1 cellular context compared by ENCODE assay signal in genomic region chr4:2954358-2955185, GRCh38.
A peak's percentile ranks its signal among the peaks of the same experiment; 100 is the strongest.
TF ChIP-seq lines count a peak whose summit lies in the region.

No MANE protein-coding gene starts in this region.

TF ChIP-seq in H1, 55 proteins besides CTCF, POLR2A, EP300 and RAD21 (continued from another document):
- TF ChIP-seq, protein P1, sequence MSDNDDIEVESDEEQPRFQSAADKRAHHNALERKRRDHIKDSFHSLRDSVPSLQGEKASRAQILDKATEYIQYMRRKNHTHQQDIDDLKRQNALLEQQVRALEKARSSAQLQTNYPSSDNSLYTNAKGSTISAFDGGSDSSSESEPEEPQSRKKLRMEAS (IDR thresholded peaks at IDR 0.05), result no peak
- TF ChIP-seq GABPA (IDR thresholded peaks at IDR 0.05; ENCODE audit: borderline replicate concordance, insufficient read depth, low read length) (no peak), POLR2AphosphoS5 (IDR thresholded peaks at IDR 0.05; ENCODE audit: low read depth, low read length) (peak; percentile 80; the same call in 1 of the 2 replicates), ZNF274 (IDR thresholded peaks at IDR 0.05; ENCODE audit: borderline replicate concordance, extremely low read depth, low read length) (no peak), PHF8 (conservative IDR thresholded peaks at IDR 0.05; ENCODE audit: low read depth, low read length) (no peak), SIN3A (conservative IDR thresholded peaks at IDR 0.05 in 1 of 2, IDR thresholded peaks at IDR 0.05 in 1 of 2; ENCODE audit: low read depth in 1 of 2, low read length in 2 of 2) (no peak), USF2 (IDR thresholded peaks at IDR 0.05; ENCODE audit: low read length) (no peak), SAP30 (IDR thresholded peaks at IDR 0.05; ENCODE audit: insufficient read depth, insufficient replicate concordance, low read length) (no peak), EZH2 (IDR thresholded peaks at IDR 0.05; ENCODE audit: low read depth, low read length, severe bottlenecking) (no peak), JUN (IDR thresholded peaks at IDR 0.05; ENCODE audit: low read depth, low read length) (no peak), NRF1 (IDR thresholded peaks at IDR 0.05; ENCODE audit: low read depth, low read length) (no peak), EGR1 (IDR thresholded peaks at IDR 0.05; ENCODE audit: borderline replicate concordance, low read depth, low read length) (no peak), SP1 (IDR thresholded peaks at IDR 0.05; ENCODE audit: low read depth, low read length) (no peak), SUZ12 (IDR thresholded peaks at IDR 0.05; ENCODE audit: low read length) (no peak), TAF7 (optimal IDR thresholded peaks at IDR 0.05; ENCODE audit: borderline replicate concordance, low read depth, low read length) (peak; percentile 64), SIX5 (IDR thresholded peaks at IDR 0.05; ENCODE audit: low read depth, low read length) (no peak), TBP (IDR thresholded peaks at IDR 0.05; ENCODE audit: low read depth, low read length) (no peak), ASH2L (IDR thresholded peaks at IDR 0.05; ENCODE audit: low read length) (no peak), NANOG (IDR thresholded peaks at IDR 0.05; ENCODE audit: insufficient read depth, low read depth, low read length, poor library complexity, severe bottlenecking) (no peak), POU5F1 (IDR thresholded peaks at IDR 0.05; ENCODE audit: low read depth, low read length) (no peak), RFX5 (IDR thresholded peaks at IDR 0.05; ENCODE audit: borderline replicate concordance, low read depth, low read length) (no peak), SP4 (IDR thresholded peaks at IDR 0.05; ENCODE audit: low read length) (no peak), CBX5 (IDR thresholded peaks at IDR 0.05; ENCODE audit: low read depth, low read length) (no peak), KDM1A (IDR thresholded peaks at IDR 0.05; ENCODE audit: borderline replicate concordance, low read length) (no peak), MAFK (IDR thresholded peaks at IDR 0.05; ENCODE audit: low read depth, low read length) (no peak), RXRA (IDR thresholded peaks at IDR 0.05; ENCODE audit: insufficient read depth, low read depth, low read length) (no peak), CREB1 (IDR thresholded peaks at IDR 0.05) (peak; percentile 61; the same call in 1 of the 2 replicates), TCF12 (IDR thresholded peaks at IDR 0.05; ENCODE audit: low read depth, low read length) (peak; percentile 67; the same call in 1 of the 2 replicates), RBBP5 (IDR thresholded peaks at IDR 0.05; ENCODE audit: borderline replicate concordance, low read depth, low read length) (no peak), KDM5A (IDR thresholded peaks at IDR 0.05; ENCODE audit: low read length) (no peak), HDAC2 (IDR thresholded peaks at IDR 0.05; ENCODE audit: borderline replicate concordance in 1 of 2, low read depth in 2 of 2, low read length in 2 of 2) (no peak), SP2 (IDR thresholded peaks at IDR 0.05; ENCODE audit: low read length) (no peak), CTBP2 (IDR thresholded peaks at IDR 0.05; ENCODE audit: borderline replicate concordance, insufficient read depth, insufficient read length, low read length) (peak; percentile 79), CHD2 (IDR thresholded peaks at IDR 0.05; ENCODE audit: low read length) (no peak), HDAC6 (IDR thresholded peaks at IDR 0.05; ENCODE audit: low read depth, low read length) (no peak), FOSL1 (IDR thresholded peaks at IDR 0.05; ENCODE audit: insufficient read depth, low read depth, low read length) (no peak), ATF2 (IDR thresholded peaks at IDR 0.05; ENCODE audit: low read length) (no peak), CHD1 (IDR thresholded peaks at IDR 0.05; ENCODE audit: low read depth, low read length) (no peak), E2F6 (IDR thresholded peaks at IDR 0.05) (no peak), TAF1 (IDR thresholded peaks at IDR 0.05; ENCODE audit: low read depth, low read length) (no peak), BRCA1 (IDR thresholded peaks at IDR 0.05; ENCODE audit: low read depth, low read length) (no peak), KDM4A (IDR thresholded peaks at IDR 0.05; ENCODE audit: low read depth, low read length, severe bottlenecking) (no peak), BACH1 (IDR thresholded peaks at IDR 0.05; ENCODE audit: low read length) (no peak), RNF2 (IDR thresholded peaks at IDR 0.05; ENCODE audit: borderline replicate concordance, low read depth, low read length, missing control alignments, poor library complexity, severe bottlenecking) (no peak), SRF (IDR thresholded peaks at IDR 0.05; ENCODE audit: low read depth, low read length) (peak; percentile 60; the same call in 1 of the 2 replicates), CBX8 (IDR thresholded peaks at IDR 0.05; ENCODE audit: borderline replicate concordance, low read depth, low read length) (no peak), CEBPB (IDR thresholded peaks at IDR 0.05; ENCODE audit: low read depth, low read length) (0 out of 2 replicates have a peak, but pooled peaks have one; percentile 38), YY1 (IDR thresholded peaks at IDR 0.05; ENCODE audit: low read depth, low read length) (no peak)
- TF ChIP-seq, protein P2, sequence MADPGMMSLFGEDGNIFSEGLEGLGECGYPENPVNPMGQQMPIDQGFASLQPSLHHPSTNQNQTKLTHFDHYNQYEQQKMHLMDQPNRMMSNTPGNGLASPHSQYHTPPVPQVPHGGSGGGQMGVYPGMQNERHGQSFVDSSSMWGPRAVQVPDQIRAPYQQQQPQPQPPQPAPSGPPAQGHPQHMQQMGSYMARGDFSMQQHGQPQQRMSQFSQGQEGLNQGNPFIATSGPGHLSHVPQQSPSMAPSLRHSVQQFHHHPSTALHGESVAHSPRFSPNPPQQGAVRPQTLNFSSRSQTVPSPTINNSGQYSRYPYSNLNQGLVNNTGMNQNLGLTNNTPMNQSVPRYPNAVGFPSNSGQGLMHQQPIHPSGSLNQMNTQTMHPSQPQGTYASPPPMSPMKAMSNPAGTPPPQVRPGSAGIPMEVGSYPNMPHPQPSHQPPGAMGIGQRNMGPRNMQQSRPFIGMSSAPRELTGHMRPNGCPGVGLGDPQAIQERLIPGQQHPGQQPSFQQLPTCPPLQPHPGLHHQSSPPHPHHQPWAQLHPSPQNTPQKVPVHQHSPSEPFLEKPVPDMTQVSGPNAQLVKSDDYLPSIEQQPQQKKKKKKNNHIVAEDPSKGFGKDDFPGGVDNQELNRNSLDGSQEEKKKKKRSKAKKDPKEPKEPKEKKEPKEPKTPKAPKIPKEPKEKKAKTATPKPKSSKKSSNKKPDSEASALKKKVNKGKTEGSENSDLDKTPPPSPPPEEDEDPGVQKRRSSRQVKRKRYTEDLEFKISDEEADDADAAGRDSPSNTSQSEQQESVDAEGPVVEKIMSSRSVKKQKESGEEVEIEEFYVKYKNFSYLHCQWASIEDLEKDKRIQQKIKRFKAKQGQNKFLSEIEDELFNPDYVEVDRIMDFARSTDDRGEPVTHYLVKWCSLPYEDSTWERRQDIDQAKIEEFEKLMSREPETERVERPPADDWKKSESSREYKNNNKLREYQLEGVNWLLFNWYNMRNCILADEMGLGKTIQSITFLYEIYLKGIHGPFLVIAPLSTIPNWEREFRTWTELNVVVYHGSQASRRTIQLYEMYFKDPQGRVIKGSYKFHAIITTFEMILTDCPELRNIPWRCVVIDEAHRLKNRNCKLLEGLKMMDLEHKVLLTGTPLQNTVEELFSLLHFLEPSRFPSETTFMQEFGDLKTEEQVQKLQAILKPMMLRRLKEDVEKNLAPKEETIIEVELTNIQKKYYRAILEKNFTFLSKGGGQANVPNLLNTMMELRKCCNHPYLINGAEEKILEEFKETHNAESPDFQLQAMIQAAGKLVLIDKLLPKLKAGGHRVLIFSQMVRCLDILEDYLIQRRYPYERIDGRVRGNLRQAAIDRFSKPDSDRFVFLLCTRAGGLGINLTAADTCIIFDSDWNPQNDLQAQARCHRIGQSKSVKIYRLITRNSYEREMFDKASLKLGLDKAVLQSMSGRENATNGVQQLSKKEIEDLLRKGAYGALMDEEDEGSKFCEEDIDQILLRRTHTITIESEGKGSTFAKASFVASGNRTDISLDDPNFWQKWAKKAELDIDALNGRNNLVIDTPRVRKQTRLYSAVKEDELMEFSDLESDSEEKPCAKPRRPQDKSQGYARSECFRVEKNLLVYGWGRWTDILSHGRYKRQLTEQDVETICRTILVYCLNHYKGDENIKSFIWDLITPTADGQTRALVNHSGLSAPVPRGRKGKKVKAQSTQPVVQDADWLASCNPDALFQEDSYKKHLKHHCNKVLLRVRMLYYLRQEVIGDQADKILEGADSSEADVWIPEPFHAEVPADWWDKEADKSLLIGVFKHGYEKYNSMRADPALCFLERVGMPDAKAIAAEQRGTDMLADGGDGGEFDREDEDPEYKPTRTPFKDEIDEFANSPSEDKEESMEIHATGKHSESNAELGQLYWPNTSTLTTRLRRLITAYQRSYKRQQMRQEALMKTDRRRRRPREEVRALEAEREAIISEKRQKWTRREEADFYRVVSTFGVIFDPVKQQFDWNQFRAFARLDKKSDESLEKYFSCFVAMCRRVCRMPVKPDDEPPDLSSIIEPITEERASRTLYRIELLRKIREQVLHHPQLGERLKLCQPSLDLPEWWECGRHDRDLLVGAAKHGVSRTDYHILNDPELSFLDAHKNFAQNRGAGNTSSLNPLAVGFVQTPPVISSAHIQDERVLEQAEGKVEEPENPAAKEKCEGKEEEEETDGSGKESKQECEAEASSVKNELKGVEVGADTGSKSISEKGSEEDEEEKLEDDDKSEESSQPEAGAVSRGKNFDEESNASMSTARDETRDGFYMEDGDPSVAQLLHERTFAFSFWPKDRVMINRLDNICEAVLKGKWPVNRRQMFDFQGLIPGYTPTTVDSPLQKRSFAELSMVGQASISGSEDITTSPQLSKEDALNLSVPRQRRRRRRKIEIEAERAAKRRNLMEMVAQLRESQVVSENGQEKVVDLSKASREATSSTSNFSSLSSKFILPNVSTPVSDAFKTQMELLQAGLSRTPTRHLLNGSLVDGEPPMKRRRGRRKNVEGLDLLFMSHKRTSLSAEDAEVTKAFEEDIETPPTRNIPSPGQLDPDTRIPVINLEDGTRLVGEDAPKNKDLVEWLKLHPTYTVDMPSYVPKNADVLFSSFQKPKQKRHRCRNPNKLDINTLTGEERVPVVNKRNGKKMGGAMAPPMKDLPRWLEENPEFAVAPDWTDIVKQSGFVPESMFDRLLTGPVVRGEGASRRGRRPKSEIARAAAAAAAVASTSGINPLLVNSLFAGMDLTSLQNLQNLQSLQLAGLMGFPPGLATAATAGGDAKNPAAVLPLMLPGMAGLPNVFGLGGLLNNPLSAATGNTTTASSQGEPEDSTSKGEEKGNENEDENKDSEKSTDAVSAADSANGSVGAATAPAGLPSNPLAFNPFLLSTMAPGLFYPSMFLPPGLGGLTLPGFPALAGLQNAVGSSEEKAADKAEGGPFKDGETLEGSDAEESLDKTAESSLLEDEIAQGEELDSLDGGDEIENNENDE (IDR thresholded peaks at IDR 0.05; ENCODE audit: insufficient replicate concordance, low read length), result no peak
- TF ChIP-seq, protein P3, sequence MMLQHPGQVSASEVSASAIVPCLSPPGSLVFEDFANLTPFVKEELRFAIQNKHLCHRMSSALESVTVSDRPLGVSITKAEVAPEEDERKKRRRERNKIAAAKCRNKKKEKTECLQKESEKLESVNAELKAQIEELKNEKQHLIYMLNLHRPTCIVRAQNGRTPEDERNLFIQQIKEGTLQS (IDR thresholded peaks at IDR 0.05; ENCODE audit: insufficient read depth, low read depth, low read length), result peak; percentile 77
